Comparison of ENCODE assay signal across 13 cellular contexts in the genomic region with DNA sequence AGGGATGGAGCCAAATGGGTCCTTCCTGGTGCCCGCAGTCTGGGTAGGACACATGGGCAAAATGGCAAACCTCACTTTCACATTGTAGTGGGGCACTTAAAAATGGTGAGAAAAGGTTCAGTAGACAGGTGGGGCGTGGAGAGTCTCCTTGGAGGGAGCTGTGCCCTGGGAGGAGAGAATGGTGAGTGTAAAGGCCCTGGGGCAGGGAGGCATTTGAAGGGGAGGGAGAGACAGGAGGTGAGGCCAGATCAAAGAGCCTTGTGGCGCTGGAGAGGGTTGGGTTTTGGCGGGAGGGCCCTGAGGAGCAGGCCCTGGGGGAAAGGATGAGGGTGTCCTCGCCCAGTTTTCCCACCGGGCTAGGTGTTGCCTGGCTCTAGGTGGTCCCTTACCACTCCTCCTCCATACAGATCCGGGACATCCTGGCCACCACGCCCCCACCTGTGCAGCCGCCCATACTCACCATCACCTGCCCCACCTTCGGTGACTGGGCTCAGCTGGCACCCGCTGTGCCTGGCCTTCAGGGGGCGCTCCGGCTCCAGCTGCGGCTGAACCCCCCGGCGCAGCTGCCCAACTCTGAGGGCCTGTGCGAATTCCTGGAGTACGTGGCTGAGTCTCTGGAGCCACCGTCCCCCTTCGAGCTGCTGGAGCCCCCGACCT. TPM values are rescaled to one million over a fixed set of nuclear protein-coding genes. Genes with fewer than 3 reads are reported as not detected.
DNase-seq lines count a peak whose midpoint lies in the region; ATAC-seq and TF ChIP-seq lines count a peak whose summit lies in the region.
"Had no signal": no experiment of that assay in that cellular context is flagged by ENCODE, and none has a peak within 500 bp of the region (broad histone marks: within the 10 kb centered on the region; RNA-seq: fewer than 3 reads in every experiment).

No MANE protein-coding gene starts in this region.

- H3K4me3 ChIP-seq in AG09309 (ENCODE audit: control insufficient read depth, low read depth, low read length) (no peak overlapping the region), WI38 (ENCODE audit: low read depth, low read length) (no peak overlapping the region), lower lobe of right lung (no peak overlapping the region)
- H3K4me3 ChIP-seq: prostate gland had no signal

- H3K36me3 Mint-ChIP-seq in immature natural killer cell, result peaks cover 0 to 13% (median 7%) of the 10 kb centered on the region in 3 donors

- H3K36me3 ChIP-seq in lower lobe of right lung, result peaks cover 77% of the 10 kb centered on the region

- in situ Hi-C loops in GM13976 (cut with MboI; ENCODE audit: low sequenced_read_pairs, unreplicated experiment), result no loop called here

- H3K27me3 ChIP-seq in lower lobe of right lung (ENCODE audit: low read depth), result no peaks in the 10 kb centered on the region

- H3K4me1 ChIP-seq in lower lobe of right lung, result peaks cover 24% of the 10 kb centered on the region

- TF ChIP-seq CTCF in AG09309 (IDR thresholded peaks at IDR 0.05; ENCODE audit: control insufficient read depth, insufficient read depth, low read depth, low read length, missing control alignments) (peak; percentile 24), GM13976 (IDR thresholded peaks at IDR 0.05; ENCODE audit: borderline replicate concordance, control extremely low read depth, extremely low read depth, insufficient read depth, missing control alignments) (peak; percentile 64), WI38 (IDR thresholded peaks at IDR 0.05; ENCODE audit: low read depth, low read length) (peak; percentile 19; the same call in 1 of the 2 replicates), lower lobe of right lung (IDR thresholded peaks at IDR 0.05) (peak; percentile 17)

- H3K4me3 Mint-ChIP-seq in immature natural killer cell, result peak overlapping the region in 1 of 5 donors; percentile 33
- H3K4me3 Mint-ChIP-seq: T-helper 2 cell treated with Interferon-gamma antibody and Interleukin-4, amounts not matched to agents 5 μg/mL and 100 μg/mL, for 36 hours had no signal

- DNase-seq in AG09309 (ENCODE audit: low read depth) (no peak), GM13976 (ENCODE audit: low spot score) (peak; percentile 64), lower lobe of right lung (no peak), immature natural killer cell (no peak), mesenteric fat pad (ENCODE audit: low spot score) (no peak)
- DNase-seq: kidney, NCI-H510A treated with DMSO at 0.1 percent for 48 hours had no signal

- intact Hi-C loops in lower lobe of right lung (cut with DNase I), result no loop called here

- H3K27ac ChIP-seq in lower lobe of right lung, result no peak overlapping the region
- H3K27ac ChIP-seq: prostate gland had no signal

- H3K4me1 Mint-ChIP-seq in immature natural killer cell, result peaks cover 21 to 33% of the 10 kb centered on the region in 2 donors

- no peak overlapping the region for H3K27ac Mint-ChIP-seq in immature natural killer cell
- H3K27ac Mint-ChIP-seq: activated T-helper 2 cell treated with anti-CD3 and anti-CD28 coated beads, Interferon-gamma antibody, Interleukin-2, Interleukin-4, amounts not matched to agents 10 μg/mL and 5 μg/mL and 100 μg/mL, durations not matched to agents 14 hours and 24 hours and 36 hours; T-helper 2 cell treated with Interferon-gamma antibody and Interleukin-4, amounts not matched to agents 5 μg/mL and 100 μg/mL, for 36 hours had no signal

- H3K9me3 ChIP-seq in lower lobe of right lung, result no peaks in the 10 kb centered on the region
- H3K9me3 ChIP-seq: prostate gland had no signal

- no peak for ATAC-seq in lower lobe of right lung
- ATAC-seq in HG03342 (IDR thresholded peaks at IDR 0.05; ENCODE audit: unreplicated experiment), result no peak
- no peak for ATAC-seq in GM19452 (IDR thresholded peaks at IDR 0.05; ENCODE audit: unreplicated experiment)

- peaks cover 0 to 3% (median 0%) of the 10 kb centered on the region in 3 donors for H3K27me3 Mint-ChIP-seq in immature natural killer cell (ENCODE audit: low read depth in 3 of 3)

- no peaks in the 10 kb centered on the region for H3K9me3 Mint-ChIP-seq in immature natural killer cell
- H3K9me3 Mint-ChIP-seq: activated T-helper 2 cell treated with anti-CD3 and anti-CD28 coated beads, Interferon-gamma antibody, Interleukin-2, Interleukin-4, amounts not matched to agents 10 μg/mL and 5 μg/mL and 100 μg/mL, durations not matched to agents 14 hours and 24 hours and 36 hours; T-helper 2 cell treated with Interferon-gamma antibody and Interleukin-4, amounts not matched to agents 5 μg/mL and 100 μg/mL, for 36 hours had no signal

RNA-seq across cellular contexts. Expression of a gene that starts 6.3 kb away (rescaled TPM):
- total RNA-seq in lower lobe of right lung, result 67.1 TPM
- 10 to 100 TPM; 14.7 to 51.5 (median 17.7) TPM for polyA plus RNA-seq in immature natural killer cell
- total RNA-seq in mesenteric fat pad, result 71.1 TPM

RNA-seq across cellular contexts. Expression of a gene that starts 25.7 kb away (rescaled TPM):
- total RNA-seq in lower lobe of right lung (8.7 TPM), mesenteric fat pad (2.6 TPM)
- polyA plus RNA-seq in immature natural killer cell, result 10 to 100 TPM in 1 of 3 donors, 1 to 10 TPM in 2; 2.0 to 27.0 (median 6.7) TPM

RNA-seq across cellular contexts. Expression of a gene that starts 37.4 kb away (rescaled TPM):
- 0.21 TPM for total RNA-seq in lower lobe of right lung
- polyA plus RNA-seq in immature natural killer cell, result not detected
- 0.10 TPM for total RNA-seq in mesenteric fat pad
